In the genomic region with DNA sequence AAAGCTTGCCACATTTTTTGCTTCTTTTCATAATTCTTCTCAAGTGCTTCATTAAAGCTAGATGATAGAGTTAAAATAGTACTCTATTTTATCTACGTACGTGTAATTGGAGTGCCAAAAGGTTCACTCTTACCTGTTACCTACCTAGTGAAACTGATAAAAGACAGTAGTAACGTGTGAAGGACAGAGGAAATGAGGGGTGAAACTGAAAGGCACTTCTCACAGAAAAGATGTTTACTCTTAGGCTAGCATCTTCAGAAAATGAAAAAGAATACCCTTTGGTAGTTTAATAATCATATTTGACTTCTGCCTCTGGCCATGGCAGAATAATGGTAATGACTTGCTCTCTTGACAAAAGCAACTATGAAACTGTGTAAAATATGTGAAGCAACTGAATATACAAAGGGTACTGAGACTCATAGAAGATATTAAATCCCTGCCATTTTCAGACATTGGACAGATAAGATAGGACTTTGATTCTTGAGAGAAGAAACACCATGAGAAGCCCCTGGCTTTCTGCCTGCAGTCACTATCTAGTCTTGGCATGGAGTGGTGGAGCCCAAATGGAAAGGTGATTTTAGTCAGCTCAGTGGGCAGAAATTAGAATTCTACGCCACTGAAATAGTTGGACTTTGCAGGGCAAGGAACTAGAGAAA, we compare ENCODE assay signal across 11 cellular contexts. TPM values are rescaled to one million over a fixed set of nuclear protein-coding genes. Genes with fewer than 3 reads are reported as not detected.
DNase-seq lines count a peak whose midpoint lies in the region; ATAC-seq lines count a peak whose summit lies in the region.
"Had no signal": no experiment of that assay in that cellular context is flagged by ENCODE, and none has a peak within 500 bp of the region (broad histone marks: within the 10 kb centered on the region; RNA-seq: fewer than 3 reads in every experiment).

No MANE protein-coding gene starts in this region.

- peaks cover 6% of the 10 kb centered on the region for H3K36me3 Mint-ChIP-seq in activated naive CD4-positive, alpha-beta T cell treated with anti-CD3 and anti-CD28 coated beads, Interleukin-2, amount 10 ng/mL, durations not matched to agents 7 days and 5 days
- no peaks in the 10 kb centered on the region for H3K36me3 Mint-ChIP-seq in T-cell

- peak overlapping the region; percentile 96 for H3K27ac Mint-ChIP-seq in activated naive CD4-positive, alpha-beta T cell treated with anti-CD3 and anti-CD28 coated beads, Interleukin-2, amount 10 ng/mL, durations not matched to agents 7 days and 5 days
- peak overlapping the region; percentile 93 to 94 for H3K27ac Mint-ChIP-seq in T-cell
- peak overlapping the region; percentile 92 to 93 for H3K27ac Mint-ChIP-seq in stimulated activated naive CD8-positive, alpha-beta T cell treated with anti-CD3 and anti-CD28 coated beads, Interleukin-15, amount 100 ng/mL, for 72 hours

- POLR2A ChIA-PET in T-cell (lab: Charles Lee): no interaction called here

- H3K4me1 Mint-ChIP-seq in activated naive CD4-positive, alpha-beta T cell treated with anti-CD3 and anti-CD28 coated beads, Interleukin-2, amount 10 ng/mL, durations not matched to agents 7 days and 5 days: peaks cover 75% of the 10 kb centered on the region
- H3K4me1 Mint-ChIP-seq in T-cell: peaks cover 71 to 84% (median 73%) of the 10 kb centered on the region in 3 donors
- peaks cover 97% of the 10 kb centered on the region for H3K4me1 Mint-ChIP-seq in stimulated activated naive CD8-positive, alpha-beta T cell treated with anti-CD3 and anti-CD28 coated beads, Interleukin-15, amount 100 ng/mL, for 72 hours

- H3K9me3 Mint-ChIP-seq in activated naive CD4-positive, alpha-beta T cell treated with anti-CD3 and anti-CD28 coated beads, Interleukin-2, amount 10 ng/mL, durations not matched to agents 7 days and 5 days: no peaks in the 10 kb centered on the region
- H3K9me3 Mint-ChIP-seq in T-cell: no peaks in the 10 kb centered on the region
- no peaks in the 10 kb centered on the region for H3K9me3 Mint-ChIP-seq in stimulated activated naive CD8-positive, alpha-beta T cell treated with anti-CD3 and anti-CD28 coated beads, Interleukin-15, amount 100 ng/mL, for 72 hours

- peak overlapping the region; percentile 65 for H3K4me3 Mint-ChIP-seq in activated naive CD4-positive, alpha-beta T cell treated with anti-CD3 and anti-CD28 coated beads, Interleukin-2, amount 10 ng/mL, durations not matched to agents 7 days and 5 days
- peak overlapping the region; percentile 42 to 87 (median 53) for H3K4me3 Mint-ChIP-seq in T-cell
- peak overlapping the region; percentile 76 to 81 for H3K4me3 Mint-ChIP-seq in stimulated activated naive CD8-positive, alpha-beta T cell treated with anti-CD3 and anti-CD28 coated beads, Interleukin-15, amount 100 ng/mL, for 72 hours

- no peak for DNase-seq in activated naive CD4-positive, alpha-beta T cell treated with anti-CD3 and anti-CD28 coated beads, Interleukin-2, amount 10 ng/mL, durations not matched to agents 7 days and 5 days
- DNase-seq in activated naive CD4-positive, alpha-beta T cell (lab: John Stamatoyannopoulos, UW): no peak
- DNase-seq in T-cell: no peak
- DNase-seq in stimulated activated naive CD8-positive, alpha-beta T cell treated with anti-CD3 and anti-CD28 coated beads, Interleukin-15, amount 100 ng/mL, for 72 hours: no peak
- no peak for DNase-seq in GM19238 (ENCODE audit: insufficient read length, low spot score)
- DNase-seq in NCI-H2029 treated with DMSO at 0.1 percent for 48 hours (lab: John Stamatoyannopoulos, UW): no peak
- DNase-seq: NCI-H187 treated with DMSO at 0.1 percent for 48 hours, right lobe of liver, T1000 had no signal

- ATAC-seq in HG02759 (IDR thresholded peaks at IDR 0.05; ENCODE audit: unreplicated experiment): peak; percentile 61
- ATAC-seq in T-cell (replicated peaks in 1 of 4): peak; percentile 50 to 54 (median 51)
- ATAC-seq in stimulated activated naive CD8-positive, alpha-beta T cell treated with anti-CD3 and anti-CD28 coated beads, Interleukin-15, amount 100 ng/mL, for 72 hours: peak; percentile 59
- ATAC-seq in HG02840 (IDR thresholded peaks at IDR 0.05; ENCODE audit: low FRiP score, unreplicated experiment): no peak

- CTCF ChIA-PET in activated naive CD4-positive, alpha-beta T cell treated with anti-CD3 and anti-CD28 coated beads, Interleukin-2, amount 10 ng/mL, durations not matched to agents 7 days and 5 days (lab: Charles Lee): interaction anchor here (1.1 to 4.7 kb wide), 6 partner anchors 8 to 134 kb away, joined by 3 to 62 read pairs (median 8); no protein-coding TSS in a partner anchor
- CTCF ChIA-PET in T-cell (lab: Charles Lee): interaction anchor here (1.0 to 5.2 kb wide), 6 partner anchors 12 to 50 kb away, joined by 3 to 30 read pairs (median 6); no protein-coding TSS in a partner anchor

- H3K27me3 Mint-ChIP-seq in activated naive CD4-positive, alpha-beta T cell treated with anti-CD3 and anti-CD28 coated beads, Interleukin-2, amount 10 ng/mL, durations not matched to agents 7 days and 5 days: no peaks in the 10 kb centered on the region
- no peaks in the 10 kb centered on the region for H3K27me3 Mint-ChIP-seq in T-cell
- no peaks in the 10 kb centered on the region for H3K27me3 Mint-ChIP-seq in stimulated activated naive CD8-positive, alpha-beta T cell treated with anti-CD3 and anti-CD28 coated beads, Interleukin-15, amount 100 ng/mL, for 72 hours

RNA-seq across cellular contexts. Expression of a gene that starts 6.3 kb away (rescaled TPM):
- total RNA-seq in T-cell: 1,000 to 10,000 TPM; 1,049 to 1,157 (median 1,125) TPM
